Comparison of ENCODE assay signal across 11 cellular contexts in genomic region chr4:78667764-78668163, GRCh38.
A peak's percentile ranks its signal among the peaks of the same experiment; 100 is the strongest.
DNase-seq lines count a peak whose midpoint lies in the region; ATAC-seq and TF ChIP-seq lines count a peak whose summit lies in the region.
"Had no signal": no experiment of that assay in that cellular context is flagged by ENCODE, and none has a peak within 500 bp of the region (broad histone marks: within the 10 kb centered on the region; RNA-seq: fewer than 3 reads in every experiment).

No MANE protein-coding gene starts in this region.

- H3F3A ChIP-seq in neural progenitor cell (ENCODE audit: low read depth): peaks cover under 1% of the 10 kb centered on the region

- no peak for TF ChIP-seq CTCF in left ventricle myocardium inferior (IDR thresholded peaks at IDR 0.05; ENCODE audit: borderline replicate concordance)
- no peak for TF ChIP-seq CTCF in vagina (IDR thresholded peaks at IDR 0.05)
- TF ChIP-seq CTCF in neural progenitor cell (IDR thresholded peaks at IDR 0.05): no peak

- H3K4me3 Mint-ChIP-seq in T-helper 17 cell (no peak overlapping the region), neural progenitor cell (no peak overlapping the region)
- H3K4me3 Mint-ChIP-seq: activated CD4-positive, alpha-beta T cell treated with anti-CD3 and anti-CD28 coated beads, Interleukin-2, amount 10 ng/mL, durations not matched to agents 24 days and 14 days had no signal

- H3K4me1 Mint-ChIP-seq in T-helper 17 cell (peaks cover 5% of the 10 kb centered on the region), neural progenitor cell (no peaks in the 10 kb centered on the region)

- peak overlapping the region; percentile 36 for H3K27ac ChIP-seq in left ventricle myocardium inferior (replicated peaks)
- H3K27ac ChIP-seq in vagina: no peak overlapping the region
- H3K27ac ChIP-seq in neural progenitor cell: no peak overlapping the region
- H3K27ac ChIP-seq: brain microvascular endothelial cell, foreskin keratinocyte had no signal

- no peak for TF ChIP-seq POLR2A in vagina (IDR thresholded peaks at IDR 0.05)

- H3K9me3 ChIP-seq in left ventricle myocardium inferior (replicated peaks) (no peaks in the 10 kb centered on the region), vagina (no peaks in the 10 kb centered on the region), T-helper 17 cell (ENCODE audit: control insufficient read depth, low read length, poor library complexity, severe bottlenecking) (no peaks in the 10 kb centered on the region), neural progenitor cell (ENCODE audit: low read depth) (no peaks in the 10 kb centered on the region)

- H2AFZ ChIP-seq in neural progenitor cell (replicated peaks): no peak overlapping the region

- H3K36me3 ChIP-seq in left ventricle myocardium inferior: no peaks in the 10 kb centered on the region
- no peaks in the 10 kb centered on the region for H3K36me3 ChIP-seq in vagina
- no peaks in the 10 kb centered on the region for H3K36me3 ChIP-seq in neural progenitor cell
- H3K36me3 ChIP-seq: brain microvascular endothelial cell had no signal

- H3K4me1 ChIP-seq in left ventricle myocardium inferior (peaks cover 23% of the 10 kb centered on the region), vagina (peaks cover 10% of the 10 kb centered on the region), neural progenitor cell (peaks cover 6% of the 10 kb centered on the region)
- H3K4me1 ChIP-seq: foreskin keratinocyte had no signal

- H3K27me3 ChIP-seq in left ventricle myocardium inferior (ENCODE audit: low read depth) (no peaks in the 10 kb centered on the region), vagina (no peaks in the 10 kb centered on the region), neural progenitor cell (no peaks in the 10 kb centered on the region)
- H3K27me3 ChIP-seq: brain microvascular endothelial cell, foreskin keratinocyte had no signal

- peaks cover 13% of the 10 kb centered on the region for H3K27me3 Mint-ChIP-seq in T-helper 17 cell
- H3K27me3 Mint-ChIP-seq in neural progenitor cell (ENCODE audit: insufficient read depth, low read depth): no peaks in the 10 kb centered on the region

- intact Hi-C loops in left ventricle myocardium inferior (cut with micrococcal nuclease): no loop called here
- intact Hi-C loops in vagina (cut with DNase I): no loop called here

- H3K36me3 Mint-ChIP-seq in T-helper 17 cell (ENCODE audit: low read depth): peaks cover 6% of the 10 kb centered on the region
- no peaks in the 10 kb centered on the region for H3K36me3 Mint-ChIP-seq in neural progenitor cell

- no peak overlapping the region for H3K27ac Mint-ChIP-seq in T-helper 17 cell
- no peak overlapping the region for H3K27ac Mint-ChIP-seq in neural progenitor cell
- H3K27ac Mint-ChIP-seq: activated CD4-positive, alpha-beta T cell treated with anti-CD3 and anti-CD28 coated beads, Interleukin-2, amount 10 ng/mL, durations not matched to agents 24 days and 14 days had no signal

- ATAC-seq in GM18858 (IDR thresholded peaks at IDR 0.05; ENCODE audit: unreplicated experiment): peak; percentile 92
- peak; percentile 84 for ATAC-seq in GM21515 (IDR thresholded peaks at IDR 0.05; ENCODE audit: unreplicated experiment)
- peak; percentile 77 for ATAC-seq in HG03342 (IDR thresholded peaks at IDR 0.05; ENCODE audit: unreplicated experiment)
- ATAC-seq in T-helper 17 cell: no peak
- ATAC-seq: foreskin keratinocyte had no signal

- DNase-seq in left ventricle myocardium inferior (no peak), vagina (ENCODE audit: extremely low spot score in 2 of 2) (no peak), T-helper 17 cell (no peak), neural progenitor cell (ENCODE audit: low spot score) (no peak), DMS79 treated with DMSO at 0.1 percent for 48 hours (lab: John Stamatoyannopoulos, UW) (no peak)
- DNase-seq: activated CD4-positive, alpha-beta T cell treated with anti-CD3 and anti-CD28 coated beads, Interleukin-2, amount 10 ng/mL, durations not matched to agents 24 days and 14 days; brain microvascular endothelial cell; foreskin keratinocyte had no signal

- no peaks in the 10 kb centered on the region for H4K20me1 ChIP-seq in neural progenitor cell (ENCODE audit: low read depth)

- H3K79me2 ChIP-seq in neural progenitor cell (ENCODE audit: low read depth): no peaks in the 10 kb centered on the region

- H3K4me3 ChIP-seq in left ventricle myocardium inferior: no peak overlapping the region
- no peak overlapping the region for H3K4me3 ChIP-seq in vagina
- no peak overlapping the region for H3K4me3 ChIP-seq in neural progenitor cell

- no peaks in the 10 kb centered on the region for H3K9me3 Mint-ChIP-seq in neural progenitor cell

- no peak overlapping the region for H3K4me2 ChIP-seq in neural progenitor cell

- no peak overlapping the region for H3K9ac ChIP-seq in neural progenitor cell
